18 cellular contexts compared by ENCODE assay signal in the genomic region with DNA sequence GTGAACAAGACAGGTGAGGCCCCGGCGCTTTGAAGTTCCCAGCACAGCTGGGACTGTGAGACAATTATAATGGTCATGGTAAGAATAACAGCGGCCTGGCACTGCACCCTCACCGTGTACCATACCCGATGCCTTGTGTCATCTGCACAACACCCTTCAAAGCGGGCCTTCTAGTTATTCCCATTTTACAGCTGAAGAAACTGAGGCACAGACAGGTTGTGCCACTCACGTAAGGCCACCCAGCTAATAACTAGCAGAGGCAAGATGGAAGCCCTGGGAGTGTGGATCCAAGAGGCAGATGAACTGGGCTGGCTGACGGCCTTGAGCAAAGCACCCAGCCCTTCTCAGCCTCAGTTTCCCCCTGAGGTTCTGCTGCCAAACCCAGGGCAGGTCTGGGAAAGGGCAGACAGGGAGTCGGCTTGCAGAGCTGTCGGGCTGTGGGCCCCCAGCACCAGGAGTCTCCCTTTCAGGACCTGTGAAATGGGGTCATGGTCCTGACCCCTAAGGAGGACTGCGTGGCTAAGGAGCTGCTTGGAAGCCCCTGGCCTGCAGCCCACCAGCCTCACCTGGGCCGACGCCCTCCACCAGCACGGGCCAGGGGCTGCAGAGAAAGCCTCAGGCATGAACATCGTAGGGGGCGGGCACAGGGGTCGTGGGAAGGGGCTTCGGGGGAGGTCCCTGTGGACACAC. TPM values are rescaled to one million over a fixed set of nuclear protein-coding genes. Genes with fewer than 3 reads are reported as not detected.
DNase-seq lines count a peak whose midpoint lies in the region; ATAC-seq, FAIRE-seq and TF ChIP-seq lines count a peak whose summit lies in the region.
"Had no signal": no experiment of that assay in that cellular context is flagged by ENCODE, and none has a peak within 500 bp of the region (broad histone marks: within the 10 kb centered on the region; RNA-seq: fewer than 3 reads in every experiment).

No MANE protein-coding gene starts in this region.

- peak overlapping the region; percentile 15 for H3K27ac ChIP-seq in KOPT-K1 (ENCODE audit: low read depth, low read length, poor library complexity, severe bottlenecking)
- H3K27ac ChIP-seq in kidney (ENCODE audit: low read depth in 2 of 2, low read length in 2 of 2): no peak overlapping the region
- H3K27ac ChIP-seq: 22Rv1 had no signal

- ATAC-seq in stimulated activated effector memory CD8-positive, alpha-beta T cell treated with anti-CD3 and anti-CD28 coated beads, Interleukin-12 subunit alpha, Interleukin-12 subunit beta, amount 100 ng/mL, for 72 hours: no peak
- no peak for ATAC-seq in HG02884 (IDR thresholded peaks at IDR 0.05; ENCODE audit: unreplicated experiment)

- H3K4me3 ChIP-seq in kidney (ENCODE audit: low read length in 2 of 2): no peak overlapping the region

- H3K4me1 ChIP-seq in kidney (ENCODE audit: control insufficient read depth in 1 of 2, insufficient read depth in 1 of 2, low read depth in 1 of 2, low read length in 2 of 2): peaks cover 5 to 9% of the 10 kb centered on the region in 2 donors

- no peak for TF ChIP-seq CTCF in kidney (IDR thresholded peaks at IDR 0.05; ENCODE audit: borderline replicate concordance, extremely low read depth, insufficient read depth)
- no peak for TF ChIP-seq CTCF in osteocyte (IDR thresholded peaks at IDR 0.05)

- no peaks in the 10 kb centered on the region for H3K36me3 Mint-ChIP-seq in stimulated activated effector memory CD8-positive, alpha-beta T cell treated with anti-CD3 and anti-CD28 coated beads, Interleukin-12 subunit alpha, Interleukin-12 subunit beta, amount 100 ng/mL, for 72 hours
- H3K36me3 Mint-ChIP-seq in osteocyte (ENCODE audit: unreplicated experiment): no peaks in the 10 kb centered on the region

- H3K4me1 Mint-ChIP-seq in stimulated activated effector memory CD8-positive, alpha-beta T cell treated with anti-CD3 and anti-CD28 coated beads, Interleukin-12 subunit alpha, Interleukin-12 subunit beta, amount 100 ng/mL, for 72 hours: peaks cover 12% of the 10 kb centered on the region
- peaks cover 23% of the 10 kb centered on the region for H3K4me1 Mint-ChIP-seq in osteocyte (ENCODE audit: unreplicated experiment)

- H3K9me3 ChIP-seq in KOPT-K1 (ENCODE audit: insufficient read depth, low read length, poor library complexity, severe bottlenecking) (no peaks in the 10 kb centered on the region), kidney (ENCODE audit: control insufficient read depth in 1 of 2, low read length in 2 of 2) (no peaks in the 10 kb centered on the region)

- intact Hi-C loops in kidney (cut with DNase I): no loop called here

- DNase-seq in DMS53 (lab: John Stamatoyannopoulos, UW): peak; percentile 25
- DNase-seq in DMS53 treated with DMSO at 0.1 percent for 48 hours (lab: John Stamatoyannopoulos, UW; ENCODE audit: unreplicated experiment): no peak
- DNase-seq in kidney: peak; percentile 51
- no peak for DNase-seq in stimulated activated effector memory CD8-positive, alpha-beta T cell treated with anti-CD3 and anti-CD28 coated beads, Interleukin-12 subunit alpha, Interleukin-12 subunit beta, amount 100 ng/mL, for 72 hours (ENCODE audit: low spot score in 2 of 2)
- no peak for DNase-seq in osteocyte (ENCODE audit: extremely low spot score, unreplicated experiment)
- DNase-seq in activated T-cell treated with anti-CD3 and anti-CD28 coated beads for 4 hours: no peak
- DNase-seq: AML-193; C1 segment of cervical spinal cord; CD4-positive, alpha-beta T cell; DND-41; GDM1; GOT3; H9 had no signal

- H3K9ac ChIP-seq in kidney (ENCODE audit: low read length in 2 of 2): no peak overlapping the region

- no peak for FAIRE-seq in kidney (lab: Jason Lieb, UNC)
- FAIRE-seq: GM12892 had no signal

- peak overlapping the region; percentile 26 for H3K27ac Mint-ChIP-seq in stimulated activated effector memory CD8-positive, alpha-beta T cell treated with anti-CD3 and anti-CD28 coated beads, Interleukin-12 subunit alpha, Interleukin-12 subunit beta, amount 100 ng/mL, for 72 hours
- H3K27ac Mint-ChIP-seq in osteocyte (ENCODE audit: unreplicated experiment): no peak overlapping the region
- H3K27ac Mint-ChIP-seq: CD4-positive, alpha-beta T cell had no signal

- H3K9me3 Mint-ChIP-seq in stimulated activated effector memory CD8-positive, alpha-beta T cell treated with anti-CD3 and anti-CD28 coated beads, Interleukin-12 subunit alpha, Interleukin-12 subunit beta, amount 100 ng/mL, for 72 hours: no peaks in the 10 kb centered on the region
- H3K9me3 Mint-ChIP-seq in osteocyte (ENCODE audit: unreplicated experiment): no peaks in the 10 kb centered on the region
- H3K9me3 Mint-ChIP-seq: CD4-positive, alpha-beta T cell; H9 had no signal

- H3K27me3 Mint-ChIP-seq in osteocyte (ENCODE audit: unreplicated experiment): no peaks in the 10 kb centered on the region
- H3K27me3 Mint-ChIP-seq: CD4-positive, alpha-beta T cell had no signal

- H3K4me3 Mint-ChIP-seq in stimulated activated effector memory CD8-positive, alpha-beta T cell treated with anti-CD3 and anti-CD28 coated beads, Interleukin-12 subunit alpha, Interleukin-12 subunit beta, amount 100 ng/mL, for 72 hours: no peak overlapping the region
- no peak overlapping the region for H3K4me3 Mint-ChIP-seq in osteocyte (ENCODE audit: unreplicated experiment)
- H3K4me3 Mint-ChIP-seq: CD4-positive, alpha-beta T cell; H9 had no signal

- H3K36me3 ChIP-seq in KOPT-K1 (ENCODE audit: insufficient read depth, low read length): no peaks in the 10 kb centered on the region
- H3K36me3 ChIP-seq in kidney (ENCODE audit: control insufficient read depth in 1 of 2, insufficient read depth in 2 of 2, low read length in 2 of 2): no peaks in the 10 kb centered on the region

RNA-seq across cellular contexts. Expression of gene LFNG, which starts 15.3 kb away (rescaled TPM):
- total RNA-seq in kidney: 18.4 TPM
- polyA plus RNA-seq in kidney (ENCODE audit: insufficient read depth, low read depth, low replicate concordance): 5.0 TPM
- total RNA-seq in osteocyte: 20.8 and 23.3 TPM in 2 replicates

RNA-seq across cellular contexts. Expression of gene GRIFIN, which starts 28.1 kb away (rescaled TPM):
- total RNA-seq in kidney: not detected
- not detected for polyA plus RNA-seq in kidney (ENCODE audit: insufficient read depth, low read depth, low replicate concordance)
- total RNA-seq in osteocyte: not detected in 2 replicates
- total RNA-seq: CD4-positive, alpha-beta T cell; H9; HT1080 had no signal

RNA-seq across cellular contexts. Expression of gene BRAT1, which starts 51.1 kb away (rescaled TPM):
- total RNA-seq in kidney: 23.7 TPM
- polyA plus RNA-seq in kidney (ENCODE audit: insufficient read depth, low read depth, low replicate concordance): 18.7 TPM
- 27.8 and 29.4 TPM in 2 replicates for total RNA-seq in osteocyte

RNA-seq across cellular contexts. Expression of gene IQCE, which starts 54.5 kb away (rescaled TPM):
- 27.8 TPM for total RNA-seq in kidney
- 6.1 TPM for polyA plus RNA-seq in kidney (ENCODE audit: insufficient read depth, low read depth, low replicate concordance)
- 17.0 and 22.1 TPM in 2 replicates for total RNA-seq in osteocyte

Comparison
In these comparisons a context has a peak if more than half of its experiments do, and no peak if none do; other contexts are left out.
1. DNase-seq: peak in DMS53 (single experiment) and kidney (single experiment); none in DMS53 treated with DMSO at 0.1 percent for 48 hours (single experiment), stimulated activated effector memory CD8-positive, alpha-beta T cell treated with anti-CD3 and anti-CD28 coated beads, Interleukin-12 subunit alpha, Interleukin-12 subunit beta, amount 100 ng/mL, for 72 hours (0 of 2), osteocyte (single experiment) and activated T-cell treated with anti-CD3 and anti-CD28 coated beads for 4 hours (single experiment).